ENCODE assay signal across 9 cellular contexts in genomic region chr14:51847489-51847796, GRCh38. TPM values are rescaled to one million over a fixed set of nuclear protein-coding genes. Genes with fewer than 3 reads are reported as not detected.
DNase-seq lines count a peak whose midpoint lies in the region; ATAC-seq, FAIRE-seq and TF ChIP-seq lines count a peak whose summit lies in the region.
"Had no signal": no experiment of that assay in that cellular context is flagged by ENCODE, and none has a peak within 500 bp of the region (broad histone marks: within the 10 kb centered on the region; RNA-seq: fewer than 3 reads in every experiment).

No MANE protein-coding gene starts in this region.

- no peaks in the 10 kb centered on the region for H3K79me2 ChIP-seq in OCI-LY7 (ENCODE audit: insufficient read depth, low read depth, low read length)
- H3K79me2 ChIP-seq in smooth muscle cell (ENCODE audit: low read depth) = no peaks in the 10 kb centered on the region

- no peaks in the 10 kb centered on the region for H3K9me2 ChIP-seq in OCI-LY7 (ENCODE audit: insufficient read depth, low read length)

- peak overlapping the region; percentile 66 for H3K4me3 ChIP-seq in OCI-LY7 (ENCODE audit: low read depth, low read length, poor library complexity, severe bottlenecking)
- H3K4me3 ChIP-seq in endodermal cell (ENCODE audit: low read length) = no peak overlapping the region
- no peak overlapping the region for H3K4me3 ChIP-seq in smooth muscle cell
- H3K4me3 ChIP-seq: SK-N-MC had no signal

- H3K9me3 ChIP-seq in OCI-LY7 (ENCODE audit: low read length) (peaks cover 7% of the 10 kb centered on the region; the same call in 1 of the 2 replicates), endodermal cell (ENCODE audit: control insufficient read depth, low read length) (no peaks in the 10 kb centered on the region), smooth muscle cell (replicated peaks; ENCODE audit: low read depth) (no peaks in the 10 kb centered on the region)

- no peak overlapping the region for H3K9ac ChIP-seq in endodermal cell (ENCODE audit: extremely low read depth, low read length, poor library complexity, severe bottlenecking)
- no peak overlapping the region for H3K9ac ChIP-seq in smooth muscle cell (ENCODE audit: low read depth)

- H4K20me1 ChIP-seq in OCI-LY7 (ENCODE audit: insufficient read depth, low read length) (no peaks in the 10 kb centered on the region), smooth muscle cell (ENCODE audit: low read depth) (no peaks in the 10 kb centered on the region)

- H3K36me3 Mint-ChIP-seq in endodermal cell (ENCODE audit: low read depth) = no peaks in the 10 kb centered on the region

- peaks cover 11% of the 10 kb centered on the region for H3K4me1 Mint-ChIP-seq in endodermal cell

- DNase-seq in GM12891 (ENCODE audit: insufficient read length, low spot score) = no peak
- no peak for DNase-seq in OCI-LY7 (ENCODE audit: low spot score)
- no peak for DNase-seq in endodermal cell
- DNase-seq in smooth muscle cell (lab: John Stamatoyannopoulos, UW; ENCODE audit: unreplicated experiment) = no peak
- no peak for DNase-seq in NCI-H2171 treated with DMSO at 0.1 percent for 48 hours (lab: John Stamatoyannopoulos, UW)
- DNase-seq in NCI-H1105 (lab: John Stamatoyannopoulos, UW) = no peak

- no peaks in the 10 kb centered on the region for H3F3A ChIP-seq in smooth muscle cell (ENCODE audit: low read depth)

- CTCF ChIA-PET in OCI-LY7 (lab: Charles Lee; ENCODE audit: unreplicated experiment) = interaction anchor here (1.1 kb wide), 1 partner anchor 14 kb away, joined by 3 read pairs; no protein-coding TSS in a partner anchor

- no peaks in the 10 kb centered on the region for H3K27me3 ChIP-seq in endodermal cell (ENCODE audit: control insufficient read depth, insufficient read depth, low read length, poor library complexity, severe bottlenecking)
- H3K27me3 ChIP-seq in smooth muscle cell (ENCODE audit: low read depth) = no peaks in the 10 kb centered on the region

- H3K4me1 ChIP-seq in OCI-LY7 (ENCODE audit: insufficient read depth, low read length, poor library complexity, severe bottlenecking) = peaks cover 75% of the 10 kb centered on the region
- peaks cover 2% of the 10 kb centered on the region for H3K4me1 ChIP-seq in endodermal cell (ENCODE audit: control insufficient read depth, insufficient read depth, low read length)
- peaks cover 16% of the 10 kb centered on the region for H3K4me1 ChIP-seq in smooth muscle cell (ENCODE audit: low read depth)

- intact Hi-C loops in OCI-LY7 (cut with micrococcal nuclease; ENCODE audit: unreplicated experiment) = loop anchor here (1.0 to 2.0 kb wide), 2 partner anchors 13 to 195 kb away; partner anchors contain the start of gene GNG2

- H3K4me3 Mint-ChIP-seq in endodermal cell = no peak overlapping the region

- peak overlapping the region; percentile 84; the same call in 1 of the 2 replicates for H2AFZ ChIP-seq in OCI-LY7 (ENCODE audit: low read length)
- peak overlapping the region; percentile 56 for H2AFZ ChIP-seq in smooth muscle cell (ENCODE audit: low read depth)

- H3K4me2 ChIP-seq in OCI-LY7 (ENCODE audit: low read length) = peak overlapping the region; percentile 96
- no peak overlapping the region for H3K4me2 ChIP-seq in smooth muscle cell

- no peak for FAIRE-seq in GM12891 (lab: Jason Lieb, UNC)
- FAIRE-seq: G401.6 had no signal

- no peaks in the 10 kb centered on the region for H3K9me3 Mint-ChIP-seq in endodermal cell

- TF ChIP-seq CTCF in OCI-LY7 (conservative IDR thresholded peaks at IDR 0.05; ENCODE audit: low read length) (no peak), endodermal cell (conservative IDR thresholded peaks at IDR 0.05) (no peak), smooth muscle cell (IDR thresholded peaks at IDR 0.05; ENCODE audit: borderline replicate concordance, insufficient read depth, poor library complexity, severe bottlenecking) (no peak)

- H3K27ac ChIP-seq in OCI-LY7 (ENCODE audit: low read depth, low read length, poor library complexity, severe bottlenecking) (peak overlapping the region; percentile 97), endodermal cell (ENCODE audit: low read depth, low read length) (peak overlapping the region; percentile 95), smooth muscle cell (ENCODE audit: low read depth) (no peak overlapping the region)
- H3K27ac ChIP-seq: SK-N-MC had no signal

- 0 out of 2 replicates have a peak, but pooled peaks have one; percentile 4 for TF ChIP-seq POLR2A in GM12891 (IDR thresholded peaks at IDR 0.05; ENCODE audit: low read depth, low read length)

- POLR2A ChIA-PET in OCI-LY7 (lab: Charles Lee) = interaction anchor here (0.6 to 3.3 kb wide), 8 partner anchors 9 to 699 kb away, joined by 3 to 55 read pairs (median 3); partner anchors contain the start of gene GNG2

- H3K36me3 ChIP-seq in OCI-LY7 (ENCODE audit: insufficient read depth, low read length) (no peaks in the 10 kb centered on the region; the same call in 1 of the 2 replicates), endodermal cell (ENCODE audit: control insufficient read depth, insufficient read depth, low read length) (no peaks in the 10 kb centered on the region), smooth muscle cell (ENCODE audit: low read depth) (no peaks in the 10 kb centered on the region)

- no peak overlapping the region for H3K27ac Mint-ChIP-seq in endodermal cell

- no peaks in the 10 kb centered on the region for H3K27me3 Mint-ChIP-seq in endodermal cell (ENCODE audit: insufficient read depth)

- BruUV-seq in OCI-LY7 (replicated peaks; lab: Mats Ljungman, UMichigan) = no TSS peak

- 93 to 94% methylated on average over 4 of the region's 4 CpGs for WGBS in endodermal cell (ENCODE audit: insufficient coverage in 1 of 2, insufficient read length in 1 of 2), 2 experiments
- 91% methylated on average over 4 of the region's 4 CpGs for WGBS in smooth muscle cell (ENCODE audit: low lambda C conversion rate)

- no peak for ATAC-seq in GM19035 (IDR thresholded peaks at IDR 0.05; ENCODE audit: unreplicated experiment)

TF ChIP-seq in GM12891, 5 proteins besides CTCF, POLR2A, EP300 and RAD21:
- TF ChIP-seq TAF1 (IDR thresholded peaks at IDR 0.05; ENCODE audit: low read depth, low read length) (no peak), POU2F2 (IDR thresholded peaks at IDR 0.05; ENCODE audit: low read depth, low read length) (no peak), SPI1 (IDR thresholded peaks at IDR 0.05; ENCODE audit: low read depth, low read length) (no peak), POLR2AphosphoS5 (IDR thresholded peaks at IDR 0.05; ENCODE audit: low read depth, low read length) (no peak; the same call in 1 of the 2 replicates), PAX5 (IDR thresholded peaks at IDR 0.05; ENCODE audit: insufficient read depth, low read length, severe bottlenecking) (no peak)

RNA-seq across cellular contexts. Expression of gene GNG2, which starts 13.0 kb away (rescaled TPM):
- 33.6 TPM for polyA plus RNA-seq in GM12891 (2012; ENCODE audit: low read depth, missing spikeins)
- total RNA-seq in OCI-LY7 (2014; rRNA removed; shearing (Covaris generic)) = 22.3 and 24.0 TPM in 2 replicates
- total RNA-seq in OCI-LY7 (2022) = 32.0 and 40.9 TPM in 2 replicates
- 10 to 100 TPM; 47.9 to 51.6 TPM for total RNA-seq in endodermal cell
- 92.2 TPM for polyA plus RNA-seq in endodermal cell (2013, experiment 1 of 2)
- 85.9 TPM for polyA plus RNA-seq in endodermal cell (2013, experiment 2 of 2)
- total RNA-seq in smooth muscle cell = 128 and 132 TPM in 2 replicates
- 61.5 and 83.6 TPM in 2 replicates for polyA plus RNA-seq in smooth muscle cell
